ENCODE assay signal across 21 cellular contexts in genomic region chr6:161137320-161137719, GRCh38.
"Had no signal": no experiment of that assay in that cellular context is flagged by ENCODE, and none has a peak within 500 bp of the region (broad histone marks: within the 10 kb centered on the region; RNA-seq: fewer than 3 reads in every experiment).

No MANE protein-coding gene starts in this region.

- H3K27ac Mint-ChIP-seq: activated naive CD4-positive, alpha-beta T cell treated with anti-CD3 and anti-CD28 coated beads, Interleukin-2, amount 10 ng/mL, durations not matched to agents 7 days and 5 days; stimulated activated naive CD8-positive, alpha-beta T cell treated with anti-CD3 and anti-CD28 coated beads, Interleukin-15, amount 100 ng/mL, for 72 hours had no signal

- H3K27me3 Mint-ChIP-seq: activated naive CD4-positive, alpha-beta T cell treated with anti-CD3 and anti-CD28 coated beads, Interleukin-2, amount 10 ng/mL, durations not matched to agents 7 days and 5 days; stimulated activated naive CD8-positive, alpha-beta T cell treated with anti-CD3 and anti-CD28 coated beads, Interleukin-15, amount 100 ng/mL, for 72 hours had no signal

- ATAC-seq: right lobe of liver; stimulated activated naive CD8-positive, alpha-beta T cell treated with anti-CD3 and anti-CD28 coated beads, Interleukin-15, amount 100 ng/mL, for 72 hours had no signal

- H3K4me1 Mint-ChIP-seq: activated naive CD4-positive, alpha-beta T cell treated with anti-CD3 and anti-CD28 coated beads, Interleukin-2, amount 10 ng/mL, durations not matched to agents 7 days and 5 days; stimulated activated naive CD8-positive, alpha-beta T cell treated with anti-CD3 and anti-CD28 coated beads, Interleukin-15, amount 100 ng/mL, for 72 hours had no signal

- H3K27ac ChIP-seq: colonic mucosa, hepatocyte, left ventricle myocardium inferior, neutrophil, ovary, right lobe of liver, skin epidermis, suprapubic skin, tibial nerve had no signal

- H3K4me3 Mint-ChIP-seq: activated naive CD4-positive, alpha-beta T cell treated with anti-CD3 and anti-CD28 coated beads, Interleukin-2, amount 10 ng/mL, durations not matched to agents 7 days and 5 days; natural killer cell; stimulated activated naive CD8-positive, alpha-beta T cell treated with anti-CD3 and anti-CD28 coated beads, Interleukin-15, amount 100 ng/mL, for 72 hours had no signal

- DNase-seq: activated effector memory CD4-positive, alpha-beta T cell treated with anti-CD3 and anti-CD28 coated beads, Interleukin-2, amount 50 U/mL, for 16 hours; activated naive CD4-positive, alpha-beta T cell treated with anti-CD3 and anti-CD28 coated beads, Interleukin-2, amount 10 ng/mL, durations not matched to agents 7 days and 5 days; amygdala; central memory CD4-positive, alpha-beta T cell; colonic mucosa; foreskin fibroblast; glutamatergic neuron; kidney glomerular epithelial cell; left ventricle myocardium inferior; midbrain; natural killer cell; ovary; right lobe of liver; stimulated activated CD4-positive, alpha-beta T cell treated with anti-CD3 and anti-CD28 coated beads, Interleukin-1b, Interleukin-23, amount 100 ng/mL, for 48 hours; stimulated activated naive CD8-positive, alpha-beta T cell treated with anti-CD3 and anti-CD28 coated beads, Interleukin-15, amount 100 ng/mL, for 72 hours; T-helper 9 cell had no signal

- H3K9me3 Mint-ChIP-seq: activated naive CD4-positive, alpha-beta T cell treated with anti-CD3 and anti-CD28 coated beads, Interleukin-2, amount 10 ng/mL, durations not matched to agents 7 days and 5 days; natural killer cell; stimulated activated naive CD8-positive, alpha-beta T cell treated with anti-CD3 and anti-CD28 coated beads, Interleukin-15, amount 100 ng/mL, for 72 hours had no signal

- H3K36me3 Mint-ChIP-seq: natural killer cell had no signal
